ENCODE assay signal across 29 cellular contexts in genomic region chr3:102087236-102087635, GRCh38.
"Had no signal": no experiment of that assay in that cellular context is flagged by ENCODE, and none has a peak within 500 bp of the region (broad histone marks: within the 10 kb centered on the region; RNA-seq: fewer than 3 reads in every experiment).

No MANE protein-coding gene starts in this region.

- H3K27ac Mint-ChIP-seq: activated CD8-positive, alpha-beta T cell treated with anti-CD3 and anti-CD28 coated beads for 36 hours; naive thymus-derived CD8-positive, alpha-beta T cell; stimulated activated naive B cell treated with anti-CD40 and anti-IgM and Interleukin-4, amounts not matched to agents 10 μg/mL and 1 μg/mL and 100 μg/mL, for 72 hours; T-helper 17 cell had no signal

- H3K4me1 Mint-ChIP-seq: T-helper 17 cell had no signal

- H3K27ac ChIP-seq: coronary artery, parathyroid adenoma, psoas muscle, stomach, tibial artery, upper lobe of right lung had no signal

- H3K36me3 Mint-ChIP-seq: stimulated activated naive B cell treated with anti-CD40 and anti-IgM and Interleukin-4, amounts not matched to agents 10 μg/mL and 1 μg/mL and 100 μg/mL, for 72 hours had no signal

- H3K36me3 ChIP-seq: stomach, tibial artery, upper lobe of right lung had no signal

- H3K9me3 ChIP-seq: psoas muscle, stomach, tibial artery, upper lobe of right lung had no signal

- H3K4me2 ChIP-seq: smooth muscle cell had no signal

- H3K4me3 ChIP-seq: coronary artery, psoas muscle, smooth muscle cell, stomach, tibial artery, upper lobe of right lung had no signal

- ATAC-seq: activated CD8-positive, alpha-beta T cell treated with anti-CD3 and anti-CD28 coated beads for 36 hours; activated naive CD4-positive, alpha-beta T cell treated with anti-CD3 and anti-CD28 coated beads, Interleukin-2, amount 50 U/mL, for 72 hours; activated T-cell treated with anti-CD3 and anti-CD28 coated beads, Interleukin-2, amount 50 U/mL, for 4 hours; esophagus mucosa; left cardiac atrium; left ventricle myocardium superior; naive thymus-derived CD8-positive, alpha-beta T cell; psoas muscle; stimulated activated naive B cell treated with anti-CD40 and anti-IgM and Interleukin-4, amounts not matched to agents 10 μg/mL and 1 μg/mL and 100 μg/mL, for 72 hours; T-helper 17 cell; upper lobe of right lung had no signal

- H2AFZ ChIP-seq: parathyroid adenoma had no signal

- H3K79me2 ChIP-seq: parathyroid adenoma had no signal

- H3K4me1 ChIP-seq: parathyroid adenoma, upper lobe of right lung had no signal

- H3K27me3 ChIP-seq: stomach, tibial artery, upper lobe of right lung had no signal

- H3K9me3 Mint-ChIP-seq: activated T-cell treated with anti-CD3 and anti-CD28 coated beads, Interleukin-2, amount 50 U/mL, for 4 hours; naive thymus-derived CD8-positive, alpha-beta T cell; neural crest cell; stimulated activated naive B cell treated with anti-CD40 and anti-IgM and Interleukin-4, amounts not matched to agents 10 μg/mL and 1 μg/mL and 100 μg/mL, for 72 hours had no signal

- H3K27me3 Mint-ChIP-seq: activated CD8-positive, alpha-beta T cell treated with anti-CD3 and anti-CD28 coated beads for 36 hours; naive thymus-derived CD8-positive, alpha-beta T cell; stimulated activated naive B cell treated with anti-CD40 and anti-IgM and Interleukin-4, amounts not matched to agents 10 μg/mL and 1 μg/mL and 100 μg/mL, for 72 hours had no signal

- H3K4me3 Mint-ChIP-seq: activated CD8-positive, alpha-beta T cell treated with anti-CD3 and anti-CD28 coated beads for 36 hours; activated T-cell treated with anti-CD3 and anti-CD28 coated beads, Interleukin-2, amount 50 U/mL, for 4 hours; naive thymus-derived CD8-positive, alpha-beta T cell; neural crest cell; stimulated activated naive B cell treated with anti-CD40 and anti-IgM and Interleukin-4, amounts not matched to agents 10 μg/mL and 1 μg/mL and 100 μg/mL, for 72 hours; T-helper 17 cell had no signal

- DNase-seq: activated CD4-positive, alpha-beta T cell treated with anti-CD3 and anti-CD28 coated beads, Interleukin-2, amount 50 U/mL, for 1 hour; activated CD4-positive, CD25-positive, alpha-beta regulatory T cell treated with anti-CD3 and anti-CD28 coated beads, Interleukin-2, amount 50 U/mL, for 72 hours; activated CD8-positive, alpha-beta T cell treated with anti-CD3 and anti-CD28 coated beads for 36 hours; activated naive CD4-positive, alpha-beta T cell; activated T-cell treated with anti-CD3 and anti-CD28 coated beads, Interleukin-2, amount 50 U/mL, for 4 hours; foreskin fibroblast; head of caudate nucleus; hippocampal formation; left cardiac atrium; left ventricle myocardium superior; midbrain; naive thymus-derived CD8-positive, alpha-beta T cell; occipital lobe; psoas muscle; stimulated activated CD4-positive, alpha-beta T cell treated with anti-CD3 and anti-CD28 coated beads, Interleukin-1b, Interleukin-23, amount 100 ng/mL, for 48 hours; stimulated activated CD4-positive, alpha-beta T cell treated with anti-CD3 and anti-CD28 coated beads, Interleukin-4, amount 100 ng/mL, for 4 hours; stimulated activated CD8-positive, alpha-beta memory T cell treated with anti-CD3 and anti-CD28 coated beads, Interleukin-4, amount 100 ng/mL, for 48 hours; stimulated activated naive B cell treated with anti-CD40 and anti-IgM and Interleukin-4, amounts not matched to agents 10 μg/mL and 1 μg/mL and 100 μg/mL, for 72 hours; stomach; T-helper 17 cell; T1000; tibial artery; upper lobe of right lung had no signal
